ENCODE assay signal across 15 cellular contexts in genomic region chr16:56295739-56296527, GRCh38.
DNase-seq lines count a peak whose midpoint lies in the region; ATAC-seq and TF ChIP-seq lines count a peak whose summit lies in the region.
"Had no signal": no experiment of that assay in that cellular context is flagged by ENCODE, and none has a peak within 500 bp of the region (broad histone marks: within the 10 kb centered on the region; RNA-seq: fewer than 3 reads in every experiment).

No MANE protein-coding gene starts in this region.

- H3K4me3 ChIP-seq in endocrine pancreas (ENCODE audit: control insufficient read depth, insufficient read depth, low read length) (no peak overlapping the region), muscle layer of colon (ENCODE audit: low read depth in 1 of 2, low read length in 2 of 2) (peak overlapping the region in 1 of 2 donors; percentile 6), uterus (no peak overlapping the region), foreskin fibroblast (ENCODE audit: low read depth in 1 of 2, low read length in 2 of 2) (no peak overlapping the region)
- H3K4me3 ChIP-seq: adrenal gland, thyroid gland had no signal

- ATAC-seq in Right ventricle myocardium superior (ENCODE audit: poor library complexity): peak; percentile 54
- no peak for ATAC-seq in Right ventricle myocardium inferior
- ATAC-seq: activated T-cell treated with anti-CD3 and anti-CD28 coated beads, Interleukin-2, amount 50 U/mL, for 72 hours; Panc1 had no signal

- TF ChIP-seq CTCF in uterus (IDR thresholded peaks at IDR 0.05) (no peak), foreskin fibroblast (IDR thresholded peaks at IDR 0.05; ENCODE audit: low read depth, low read length) (no peak)

- H3K4me1 ChIP-seq in endocrine pancreas (ENCODE audit: control insufficient read depth, insufficient read depth, low read length): no peaks in the 10 kb centered on the region
- H3K4me1 ChIP-seq in muscle layer of colon (ENCODE audit: insufficient read depth, low read length): peaks cover 70% of the 10 kb centered on the region
- no peaks in the 10 kb centered on the region for H3K4me1 ChIP-seq in uterus
- H3K4me1 ChIP-seq: adrenal gland had no signal

- intact Hi-C loops in Right ventricle myocardium superior (cut with DNase I) (no loop called here), Right ventricle myocardium inferior (cut with DNase I) (no loop called here), uterus (cut with DNase I; ENCODE audit: low total_unique reads) (no loop called here)

- H3K9me3 ChIP-seq in endocrine pancreas (ENCODE audit: control insufficient read depth, low read length): no peaks in the 10 kb centered on the region
- H3K9me3 ChIP-seq in muscle layer of colon (ENCODE audit: low read length): no peaks in the 10 kb centered on the region
- H3K9me3 ChIP-seq in uterus: no peaks in the 10 kb centered on the region
- H3K9me3 ChIP-seq: adrenal gland, thyroid gland had no signal

- DNase-seq in Right ventricle myocardium superior (no peak), Right ventricle myocardium inferior (ENCODE audit: missing footprints) (no peak), uterus (no peak), NCI-H1694 treated with DMSO at 0.1 percent for 48 hours (lab: John Stamatoyannopoulos, UW) (no peak), foreskin fibroblast (no peak), NCI-H226 (no peak)
- DNase-seq: activated CD4-positive, alpha-beta T cell treated with anti-CD3 and anti-CD28 coated beads, Interleukin-2, amount 10 ng/mL, durations not matched to agents 24 days and 14 days; activated T-cell treated with anti-CD3 and anti-CD28 coated beads, Interleukin-2, amount 50 U/mL, for 72 hours; adrenal gland; effector memory CD4-positive, alpha-beta T cell; MM.1S; thyroid gland had no signal

- TF ChIP-seq POLR2A in uterus (IDR thresholded peaks at IDR 0.05): no peak

- H3K9ac ChIP-seq in endocrine pancreas (ENCODE audit: control insufficient read depth, insufficient read depth, low read length) (peak overlapping the region; percentile 42), muscle layer of colon (ENCODE audit: low read length) (no peak overlapping the region)

- H3K27me3 ChIP-seq in endocrine pancreas (ENCODE audit: control insufficient read depth, insufficient read depth, low read length): no peaks in the 10 kb centered on the region
- no peaks in the 10 kb centered on the region for H3K27me3 ChIP-seq in muscle layer of colon (ENCODE audit: control insufficient read depth in 1 of 2, insufficient read depth in 2 of 2, low read length in 2 of 2)
- no peaks in the 10 kb centered on the region for H3K27me3 ChIP-seq in uterus
- H3K27me3 ChIP-seq: adrenal gland, thyroid gland had no signal

- H3K36me3 ChIP-seq in endocrine pancreas (ENCODE audit: control insufficient read depth, insufficient read depth, low read length) (no peaks in the 10 kb centered on the region), muscle layer of colon (ENCODE audit: insufficient read depth, low read length) (no peaks in the 10 kb centered on the region), uterus (no peaks in the 10 kb centered on the region)
- H3K36me3 ChIP-seq: adrenal gland, thyroid gland had no signal

- peak overlapping the region; percentile 68 for H3K27ac ChIP-seq in muscle layer of colon (ENCODE audit: low read depth, low read length)
- H3K27ac ChIP-seq in uterus: peak overlapping the region; percentile 4 to 52
- H3K27ac ChIP-seq: adrenal gland, thyroid gland had no signal
